In the genomic region with DNA sequence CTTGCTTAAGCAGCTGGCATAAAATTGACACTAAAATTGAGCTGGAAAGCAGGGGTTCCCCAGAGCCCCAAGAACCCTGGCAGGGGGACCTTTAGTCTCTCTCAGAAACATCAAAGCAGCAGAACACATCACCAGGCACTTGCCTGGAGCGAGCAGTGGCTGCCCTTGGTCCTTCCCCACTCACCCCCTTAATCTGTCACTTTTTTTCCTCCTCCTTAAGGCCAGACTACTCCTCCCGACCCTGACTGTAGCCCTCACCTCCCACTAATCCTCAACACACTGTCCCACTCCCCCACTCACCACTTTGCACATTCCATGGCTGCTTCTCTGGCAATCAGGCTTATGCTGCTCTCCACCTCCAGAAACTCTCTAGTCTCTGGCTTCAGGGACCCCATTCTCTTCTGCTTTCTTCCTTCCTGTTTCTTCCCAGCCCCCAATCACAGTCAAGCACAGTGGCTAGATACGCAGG, we compare ENCODE assay signal across 9 cellular contexts. TPM values are rescaled to one million over a fixed set of nuclear protein-coding genes. Genes with fewer than 3 reads are reported as not detected.
DNase-seq lines count a peak whose midpoint lies in the region; ATAC-seq and TF ChIP-seq lines count a peak whose summit lies in the region.
"Had no signal": no experiment of that assay in that cellular context is flagged by ENCODE, and none has a peak within 500 bp of the region (broad histone marks: within the 10 kb centered on the region; RNA-seq: fewer than 3 reads in every experiment).

No MANE protein-coding gene starts in this region.

- CTCF ChIA-PET in CD8-positive, alpha-beta memory T cell (lab: Charles Lee): interaction anchor here (0.8 to 2.3 kb wide), 8 partner anchors 11 to 148 kb away, joined by 3 to 11 read pairs (median 4); partner anchors contain the start of genes ZKSCAN3, ZSCAN12 and ZSCAN26
- CTCF ChIA-PET in HEK293 (lab: Yijun Ruan, JAX): interaction anchor here (0.9 to 2.4 kb wide), 3 partner anchors 8 to 104 kb away, joined by 3 to 13 read pairs (median 3); no protein-coding TSS in a partner anchor

- peak overlapping the region; percentile 65 for H3K27ac ChIP-seq in CD8-positive, alpha-beta memory T cell (ENCODE audit: low read depth, low read length)
- H3K27ac ChIP-seq in HEK293 (ENCODE audit: extremely low read depth, low read depth, low read length) (no peak overlapping the region; the same call in 1 of the 2 replicates), VCaP (peak overlapping the region; percentile 72), gastrocnemius medialis (peak overlapping the region; percentile 44 to 53 (median 49))

- peak overlapping the region; percentile 100 for H3K4me3 ChIP-seq in CD8-positive, alpha-beta memory T cell (ENCODE audit: low read length)
- peak overlapping the region; percentile 0; the same call in 1 of the 2 replicates for H3K4me3 ChIP-seq in HEK293 (ENCODE audit: low read depth, low read length)
- H3K4me3 ChIP-seq in gastrocnemius medialis: peak overlapping the region; percentile 72 to 94 (median 90)

- peaks cover 0 to 2% (median 0%) of the 10 kb centered on the region in 5 donors for H3K9me3 Mint-ChIP-seq in CD8-positive, alpha-beta memory T cell

- no peaks in the 10 kb centered on the region for H3K9me3 ChIP-seq in CD8-positive, alpha-beta memory T cell (ENCODE audit: low read length)
- no peaks in the 10 kb centered on the region for H3K9me3 ChIP-seq in HEK293 (ENCODE audit: control insufficient read depth, insufficient read depth, low read depth, low read length)
- no peaks in the 10 kb centered on the region for H3K9me3 ChIP-seq in gastrocnemius medialis

- POLR2A ChIA-PET in CD8-positive, alpha-beta memory T cell (lab: Charles Lee): interaction anchor here (0.6 to 1.5 kb wide), 7 partner anchors 14 to 148 kb away, joined by 3 to 18 read pairs (median 6); partner anchors contain the start of genes ZKSCAN8, ZSCAN26 and ZSCAN31
- POLR2A ChIA-PET in HEK293 (lab: Yijun Ruan, JAX): interaction anchor here (0.7 to 3.8 kb wide), 19 partner anchors 8 to 351 kb away, joined by 3 to 62 read pairs (median 4); partner anchors contain the start of genes PGBD1, ZKSCAN3, ZKSCAN8 and ZSCAN16

- intact Hi-C loops in gastrocnemius medialis (cut with DNase I; ENCODE audit: low total_unique reads): loop anchor here (1.0 to 5.0 kb wide), 5 partner anchors 28 to 190 kb away; partner anchors contain the start of genes ZKSCAN8, ZSCAN23, ZSCAN31 and ZSCAN9

- H3K4me3 Mint-ChIP-seq in CD8-positive, alpha-beta memory T cell: peak overlapping the region; percentile 96 to 100 (median 98)

- peaks cover 5% of the 10 kb centered on the region for H3K36me3 ChIP-seq in CD8-positive, alpha-beta memory T cell (ENCODE audit: insufficient read depth, low read length)
- H3K36me3 ChIP-seq in HEK293 (ENCODE audit: control insufficient read depth in 2 of 2, insufficient read depth in 1 of 2, low read length in 2 of 2): peaks cover 6 to 18% of the 10 kb centered on the region in 2 experiments
- peaks cover 0 to 8% of the 10 kb centered on the region in 2 donors for H3K36me3 ChIP-seq in gastrocnemius medialis

- peaks cover 25% of the 10 kb centered on the region for H3K4me1 ChIP-seq in CD8-positive, alpha-beta memory T cell (ENCODE audit: insufficient read depth, low read length)
- peaks cover 5% of the 10 kb centered on the region; the same call in 1 of the 2 replicates for H3K4me1 ChIP-seq in HEK293 (ENCODE audit: control insufficient read depth, insufficient read depth, low read length)
- peaks cover 9 to 15% of the 10 kb centered on the region in 2 donors for H3K4me1 ChIP-seq in gastrocnemius medialis

- no peak for ATAC-seq in gastrocnemius medialis
- ATAC-seq in GM21367 (IDR thresholded peaks at IDR 0.05; ENCODE audit: unreplicated experiment): no peak
- no peak for ATAC-seq in GM18873 (IDR thresholded peaks at IDR 0.05; ENCODE audit: low FRiP score, unreplicated experiment)
- no peak for ATAC-seq in HG03139 (IDR thresholded peaks at IDR 0.05; ENCODE audit: unreplicated experiment)

- in situ Hi-C loops in gastrocnemius medialis (cut with MboI; ENCODE audit: low sequenced_read_pairs in 4 of 4): loop anchor here in 1 of 4 donors (25.0 kb wide), 1 partner anchor 115 kb away; the partner anchor contains the start of gene ZKSCAN8

- no peak for TF ChIP-seq CTCF in HEK293 (tag by site-specific recombination; IDR thresholded peaks at IDR 0.05)
- TF ChIP-seq CTCF in VCaP (conservative IDR thresholded peaks at IDR 0.05): no peak
- TF ChIP-seq CTCF in gastrocnemius medialis (IDR thresholded peaks at IDR 0.05 in 4 of 5, conservative IDR thresholded peaks at IDR 0.05 in 1 of 5): no peak

- H3K27ac Mint-ChIP-seq in CD8-positive, alpha-beta memory T cell: peak overlapping the region; percentile 72 to 98 (median 94)

- H3K27me3 Mint-ChIP-seq in CD8-positive, alpha-beta memory T cell: peaks cover 2 to 4% of the 10 kb centered on the region in 2 donors

- TF ChIP-seq POLR2A in gastrocnemius medialis (IDR thresholded peaks at IDR 0.05): no peak

- H3K27me3 ChIP-seq in CD8-positive, alpha-beta memory T cell (ENCODE audit: insufficient read depth, low read length, poor library complexity, severe bottlenecking): no peaks in the 10 kb centered on the region
- peaks cover 0 to 3% (median 0%) of the 10 kb centered on the region in 3 donors for H3K27me3 ChIP-seq in gastrocnemius medialis

- H3K4me1 Mint-ChIP-seq in CD8-positive, alpha-beta memory T cell: peaks cover 31 to 52% (median 42%) of the 10 kb centered on the region in 3 donors

- DNase-seq in CD8-positive, alpha-beta memory T cell: peak in 1 of 5 donors; percentile 8
- DNase-seq in germinal center (ENCODE audit: low spot score) (peak; percentile 12), gastrocnemius medialis (no peak)

- peaks cover 2 to 24% (median 6%) of the 10 kb centered on the region in 3 donors for H3K36me3 Mint-ChIP-seq in CD8-positive, alpha-beta memory T cell

TF ChIP-seq in HEK293, 187 proteins besides CTCF, POLR2A, EP300 and RAD21 (continues in another document):
- no peak for TF ChIP-seq ZNF837 (tag by site-specific recombination; IDR thresholded peaks at IDR 0.05)
- peak; percentile 44; the same call in 1 of the 2 replicates for TF ChIP-seq PRDM1 (tag by site-specific recombination; IDR thresholded peaks at IDR 0.05)
- TF ChIP-seq ZSCAN16 (tag by site-specific recombination; IDR thresholded peaks at IDR 0.05): no peak
- TF ChIP-seq, protein P1, sequence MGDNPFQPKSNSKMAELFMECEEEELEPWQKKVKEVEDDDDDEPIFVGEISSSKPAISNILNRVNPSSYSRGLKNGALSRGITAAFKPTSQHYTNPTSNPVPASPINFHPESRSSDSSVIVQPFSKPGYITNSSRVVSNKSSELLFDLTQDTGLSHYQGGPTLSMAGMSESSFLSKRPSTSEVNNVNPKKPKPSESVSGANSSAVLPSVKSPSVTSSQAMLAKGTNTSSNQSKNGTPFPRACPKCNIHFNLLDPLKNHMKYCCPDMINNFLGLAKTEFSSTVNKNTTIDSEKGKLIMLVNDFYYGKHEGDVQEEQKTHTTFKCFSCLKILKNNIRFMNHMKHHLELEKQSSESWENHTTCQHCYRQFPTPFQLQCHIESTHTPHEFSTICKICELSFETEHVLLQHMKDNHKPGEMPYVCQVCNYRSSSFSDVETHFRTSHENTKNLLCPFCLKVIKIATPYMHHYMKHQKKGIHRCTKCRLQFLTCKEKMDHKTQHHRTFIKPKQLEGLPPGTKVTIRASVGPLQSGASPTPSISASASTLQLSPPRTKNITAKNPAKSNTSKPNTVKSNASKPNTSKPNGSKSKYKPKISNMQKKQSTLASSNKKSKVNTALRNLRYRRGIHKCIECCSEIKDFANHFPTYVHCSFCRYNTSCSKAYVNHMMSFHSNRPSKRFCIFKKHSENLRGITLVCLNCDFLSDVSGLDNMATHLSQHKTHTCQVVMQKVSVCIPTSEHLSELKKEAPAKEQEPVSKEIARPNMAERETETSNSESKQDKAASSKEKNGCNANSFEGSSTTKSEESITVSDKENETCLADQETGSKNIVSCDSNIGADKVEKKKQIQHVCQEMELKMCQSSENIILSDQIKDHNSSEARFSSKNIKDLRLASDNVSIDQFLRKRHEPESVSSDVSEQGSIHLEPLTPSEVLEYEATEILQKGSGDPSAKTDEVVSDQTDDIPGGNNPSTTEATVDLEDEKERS (tag by site-specific recombination; IDR thresholded peaks at IDR 0.05): no peak
- TF ChIP-seq ZNF558 (tag by site-specific recombination; IDR thresholded peaks at IDR 0.05): no peak
- TF ChIP-seq ZFHX2 (tag by site-specific recombination; conservative IDR thresholded peaks at IDR 0.05): peak; percentile 50
- TF ChIP-seq KLF8 (tag by site-specific recombination; IDR thresholded peaks at IDR 0.05): peak; percentile 8; the same call in 1 of the 2 replicates
- no peak for TF ChIP-seq PRDM6 (tag by site-specific recombination; IDR thresholded peaks at IDR 0.05)
- TF ChIP-seq ZNF785 (tag by site-specific recombination; IDR thresholded peaks at IDR 0.05): no peak
- no peak for TF ChIP-seq OVOL3 (tag by site-specific recombination; IDR thresholded peaks at IDR 0.05)
- TF ChIP-seq ZNF211 (tag by site-specific recombination; IDR thresholded peaks at IDR 0.05; ENCODE audit: low read depth): no peak

RNA-seq across cellular contexts. Expression of gene ZKSCAN4, which starts 0.5 kb away (rescaled TPM):
- total RNA-seq in CD8-positive, alpha-beta memory T cell: 1 to 10 TPM; 5.6 to 6.3 TPM
- polyA plus RNA-seq in CD8-positive, alpha-beta memory T cell: 5.8 TPM
- 1 to 10 TPM in 3 of 4 donors, under 1 TPM in 1; 0.82 to 3.3 (median 1.1) TPM for total RNA-seq in gastrocnemius medialis

RNA-seq across cellular contexts. Expression of gene NKAPL, which starts 6.6 kb away (rescaled TPM):
- total RNA-seq in CD8-positive, alpha-beta memory T cell: under 1 TPM; 0.22 TPM
- polyA plus RNA-seq in CD8-positive, alpha-beta memory T cell: not detected
- 10 to 100 TPM in 1 of 4 donors, 1 to 10 TPM in 3; 1.5 to 10.1 (median 5.6) TPM for total RNA-seq in gastrocnemius medialis
- total RNA-seq: HT1080 had no signal

RNA-seq across cellular contexts. Expression of gene ZSCAN26, which starts 14.4 kb away (rescaled TPM):
- total RNA-seq in CD8-positive, alpha-beta memory T cell: 1 to 10 TPM; 5.6 to 6.4 TPM
- polyA plus RNA-seq in CD8-positive, alpha-beta memory T cell: 15.8 TPM
- 10 to 100 TPM in 2 of 4 donors, 1 to 10 TPM in 2; 7.3 to 13.4 (median 9.8) TPM for total RNA-seq in gastrocnemius medialis

RNA-seq across cellular contexts. Expression of gene ZSCAN9, which starts 27.5 kb away (rescaled TPM):
- 1 to 10 TPM; 5.0 to 6.8 TPM for total RNA-seq in CD8-positive, alpha-beta memory T cell
- 4.7 TPM for polyA plus RNA-seq in CD8-positive, alpha-beta memory T cell
- total RNA-seq in gastrocnemius medialis: 1 to 10 TPM; 3.7 to 6.5 (median 4.3) TPM

RNA-seq across cellular contexts. Expression of gene PGBD1, which starts 28.8 kb away (rescaled TPM):
- 1 to 10 TPM; 4.6 to 5.4 TPM for total RNA-seq in CD8-positive, alpha-beta memory T cell
- polyA plus RNA-seq in CD8-positive, alpha-beta memory T cell: 0.87 TPM
- 1 to 10 TPM in 3 of 4 donors, under 1 TPM in 1; 0.80 to 2.8 (median 1.5) TPM for total RNA-seq in gastrocnemius medialis

Comparison
In these comparisons a context has a peak if more than half of its experiments do, and no peak if none do; other contexts are left out.
1. H3K4me3 ChIP-seq: peak in every context shown above with its lines; median percentile 100 in CD8-positive, alpha-beta memory T cell; 90 in gastrocnemius medialis; 0 in HEK293.